8 cellular contexts compared by ENCODE assay signal in the genomic region with DNA sequence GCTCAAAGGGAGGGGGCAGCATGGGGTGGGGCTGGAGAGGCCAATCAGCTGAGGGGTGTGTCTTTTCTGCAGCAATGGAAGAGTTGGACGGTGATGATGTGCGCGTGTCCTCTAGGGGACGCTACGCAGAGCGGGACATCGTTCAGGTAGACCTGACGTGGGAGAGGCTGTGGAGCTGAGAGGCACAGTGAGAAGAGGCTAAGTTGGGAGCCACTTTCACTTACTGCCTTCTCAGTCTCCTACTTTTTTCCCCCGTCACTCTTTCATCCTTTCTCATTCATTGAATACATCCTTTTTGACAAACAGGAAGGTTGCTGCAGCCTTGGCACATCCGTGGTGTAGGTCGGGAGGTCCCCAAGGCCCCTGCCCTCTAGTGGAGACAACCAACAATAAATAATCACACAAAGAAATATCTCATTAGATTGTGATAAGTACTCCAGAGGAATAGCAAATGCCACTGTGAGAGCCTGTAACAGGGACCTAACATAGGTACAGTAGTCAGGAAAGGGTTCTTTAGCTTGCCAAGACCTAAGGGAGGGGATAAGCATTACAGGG. TPM values are rescaled to one million over a fixed set of nuclear protein-coding genes. Genes with fewer than 3 reads are reported as not detected.
A peak's percentile ranks its signal among the peaks of the same experiment; 100 is the strongest.
DNase-seq lines count a peak whose midpoint lies in the region; ATAC-seq and TF ChIP-seq lines count a peak whose summit lies in the region.

No MANE protein-coding gene starts in this region.

- no peaks in the 10 kb centered on the region for H3K36me3 ChIP-seq in BLaER1 treated with 17β-estradiol and CSF1 and Interleukin-3, amounts not matched to agents 10 nM and 100 nM
- H3K36me3 ChIP-seq in aorta (ENCODE audit: control insufficient read depth in 1 of 2, insufficient read depth in 2 of 2, low read length in 1 of 2) (no peaks in the 10 kb centered on the region), ascending aorta (no peaks in the 10 kb centered on the region)

- peaks cover 0 to 4% (median 2%) of the 10 kb centered on the region in 11 experiments; a peak in 9 of 22 replicates for H4K20me1 ChIP-seq in BLaER1 treated with 17β-estradiol and CSF1 and Interleukin-3, amounts not matched to agents 10 nM and 100 nM

- intact Hi-C loops in dendritic cell treated with granulocyte-macrophage colony-stimulating factor and Interleukin-4, amounts not matched to agents 40 ng/mL and 50 ng/mL, for 4 days (cut with micrococcal nuclease): no loop called here
- intact Hi-C loops in aorta (cut with DNase I) (no loop called here), ascending aorta (cut with DNase I) (no loop called here)

- H3K4me3 ChIP-seq in BLaER1 treated with 17β-estradiol and CSF1 and Interleukin-3, amounts not matched to agents 10 nM and 100 nM: peak overlapping the region in 6 of 10 experiments; percentile 13 to 61 (median 40); a peak in 9 of 20 replicates
- no peak overlapping the region for H3K4me3 ChIP-seq in aorta (ENCODE audit: low read length in 2 of 2)
- H3K4me3 ChIP-seq in ascending aorta: no peak overlapping the region

- peak overlapping the region in 9 of 11 experiments; percentile 38 to 67 (median 58); a peak in 16 of 22 replicates for H3K27ac ChIP-seq in BLaER1 treated with 17β-estradiol and CSF1 and Interleukin-3, amounts not matched to agents 10 nM and 100 nM
- H3K27ac ChIP-seq in aorta (ENCODE audit: low read depth in 1 of 2, low read length in 2 of 2) (no peak overlapping the region), ascending aorta (no peak overlapping the region)

- peaks cover 25 to 48% (median 33%) of the 10 kb centered on the region in 10 experiments for H3K4me1 ChIP-seq in BLaER1 treated with 17β-estradiol and CSF1 and Interleukin-3, amounts not matched to agents 10 nM and 100 nM
- H3K4me1 ChIP-seq in aorta (ENCODE audit: control insufficient read depth in 1 of 2, insufficient read depth in 2 of 2, low read length in 2 of 2) (no peaks in the 10 kb centered on the region), ascending aorta (peaks cover 2 to 9% of the 10 kb centered on the region in 2 donors)

- peak overlapping the region; percentile 80 for H3K4me3 Mint-ChIP-seq in T-helper 2 cell treated with Interferon-gamma antibody and Interleukin-4, amounts not matched to agents 5 μg/mL and 100 μg/mL, for 36 hours
- H3K4me3 Mint-ChIP-seq in dendritic cell treated with granulocyte-macrophage colony-stimulating factor and Interleukin-4, amounts not matched to agents 40 ng/mL and 50 ng/mL, for 4 days: no peak overlapping the region

- peak overlapping the region; percentile 76 for H3K27ac Mint-ChIP-seq in T-helper 2 cell treated with Interferon-gamma antibody and Interleukin-4, amounts not matched to agents 5 μg/mL and 100 μg/mL, for 36 hours
- peak overlapping the region; percentile 11 for H3K27ac Mint-ChIP-seq in dendritic cell treated with granulocyte-macrophage colony-stimulating factor and Interleukin-4, amounts not matched to agents 40 ng/mL and 50 ng/mL, for 4 days

- TF ChIP-seq CTCF in ascending aorta (IDR thresholded peaks at IDR 0.05): peak in 1 of 3 experiments; percentile 10

- peaks cover 26% of the 10 kb centered on the region for H3K4me1 Mint-ChIP-seq in T-helper 2 cell treated with Interferon-gamma antibody and Interleukin-4, amounts not matched to agents 5 μg/mL and 100 μg/mL, for 36 hours (ENCODE audit: low read depth)
- peaks cover 50% of the 10 kb centered on the region for H3K4me1 Mint-ChIP-seq in dendritic cell treated with granulocyte-macrophage colony-stimulating factor and Interleukin-4, amounts not matched to agents 40 ng/mL and 50 ng/mL, for 4 days (ENCODE audit: low read depth)

- no peaks in the 10 kb centered on the region for H3K9me3 Mint-ChIP-seq in T-helper 2 cell treated with Interferon-gamma antibody and Interleukin-4, amounts not matched to agents 5 μg/mL and 100 μg/mL, for 36 hours
- H3K9me3 Mint-ChIP-seq in dendritic cell treated with granulocyte-macrophage colony-stimulating factor and Interleukin-4, amounts not matched to agents 40 ng/mL and 50 ng/mL, for 4 days: no peaks in the 10 kb centered on the region

- peak overlapping the region; percentile 46 to 81 (median 64) for H3K4me2 ChIP-seq in BLaER1 treated with 17β-estradiol and CSF1 and Interleukin-3, amounts not matched to agents 10 nM and 100 nM

- H3K36me3 Mint-ChIP-seq in T-helper 2 cell treated with Interferon-gamma antibody and Interleukin-4, amounts not matched to agents 5 μg/mL and 100 μg/mL, for 36 hours (ENCODE audit: low read depth): no peaks in the 10 kb centered on the region
- peaks cover 16% of the 10 kb centered on the region for H3K36me3 Mint-ChIP-seq in dendritic cell treated with granulocyte-macrophage colony-stimulating factor and Interleukin-4, amounts not matched to agents 40 ng/mL and 50 ng/mL, for 4 days (ENCODE audit: low read depth)

- peak; percentile 51 for DNase-seq in T-helper 2 cell treated with Interferon-gamma antibody and Interleukin-4, amounts not matched to agents 5 μg/mL and 100 μg/mL, for 36 hours (ENCODE audit: low spot score)
- DNase-seq in stimulated activated CD4-positive, alpha-beta T cell treated with anti-CD3 and anti-CD28 coated beads, Interleukin-1b, Interleukin-23, amount 100 ng/mL, for 48 hours: peak; percentile 71
- DNase-seq in aorta (no peak), ureter (ENCODE audit: low spot score) (no peak), ascending aorta (ENCODE audit: low spot score in 2 of 2) (no peak)

- no peaks in the 10 kb centered on the region for H3K27me3 ChIP-seq in BLaER1 treated with 17β-estradiol and CSF1 and Interleukin-3, amounts not matched to agents 10 nM and 100 nM
- H3K27me3 ChIP-seq in aorta (ENCODE audit: control insufficient read depth in 1 of 2, insufficient read depth in 2 of 2, low read length in 1 of 2): no peaks in the 10 kb centered on the region
- H3K27me3 ChIP-seq in ascending aorta: no peaks in the 10 kb centered on the region

- ATAC-seq in HG03175 (IDR thresholded peaks at IDR 0.05; ENCODE audit: unreplicated experiment) (peak; percentile 27), aorta (ENCODE audit: low FRiP score) (no peak)

- WGBS in aorta, 2 donors: 10 to 17% methylated on average over 11 of the region's 11 CpGs

- H3K9ac ChIP-seq in BLaER1 treated with 17β-estradiol and CSF1 and Interleukin-3, amounts not matched to agents 10 nM and 100 nM: peak overlapping the region in 8 of 11 experiments; percentile 4 to 48 (median 34); a peak in 12 of 22 replicates

- H3K27me3 Mint-ChIP-seq in T-helper 2 cell treated with Interferon-gamma antibody and Interleukin-4, amounts not matched to agents 5 μg/mL and 100 μg/mL, for 36 hours (ENCODE audit: low read depth): no peaks in the 10 kb centered on the region
- no peaks in the 10 kb centered on the region for H3K27me3 Mint-ChIP-seq in dendritic cell treated with granulocyte-macrophage colony-stimulating factor and Interleukin-4, amounts not matched to agents 40 ng/mL and 50 ng/mL, for 4 days

- H3K9me3 ChIP-seq in BLaER1 treated with 17β-estradiol and CSF1 and Interleukin-3, amounts not matched to agents 10 nM and 100 nM (replicated peaks in 1 of 11): no peaks in the 10 kb centered on the region
- H3K9me3 ChIP-seq in aorta (ENCODE audit: control insufficient read depth, low read length): no peaks in the 10 kb centered on the region
- H3K9me3 ChIP-seq in ascending aorta: no peaks in the 10 kb centered on the region

RNA-seq across cellular contexts. Expression of gene BRPF1, which starts 4.4 kb away (rescaled TPM):
- total RNA-seq in aorta (10 to 100 TPM; 16.6 to 17.6 TPM), ureter (18.6 TPM), ascending aorta (18.6 TPM)
- polyA plus RNA-seq in aorta: 1 to 10 TPM; 4.1 to 6.6 TPM

RNA-seq across cellular contexts. Expression of gene OGG1, which starts 22.6 kb away (rescaled TPM):
- 10 to 100 TPM; 25.8 to 32.6 TPM for total RNA-seq in aorta
- 10 to 100 TPM; 15.7 to 25.9 TPM for polyA plus RNA-seq in aorta
- total RNA-seq in ureter: 25.3 TPM
- 36.0 TPM for total RNA-seq in ascending aorta

RNA-seq across cellular contexts. Expression of gene CPNE9, which starts 23.5 kb away (rescaled TPM):
- total RNA-seq in aorta: not detected
- polyA plus RNA-seq in aorta: not detected
- total RNA-seq in ureter: 0.29 TPM
- total RNA-seq in ascending aorta: not detected

RNA-seq across cellular contexts. Expression of gene CAMK1, which starts 42.6 kb away (rescaled TPM):
- total RNA-seq in aorta: 10 to 100 TPM; 31.4 to 40.2 TPM
- 10 to 100 TPM; 24.7 to 58.0 TPM for polyA plus RNA-seq in aorta
- 24.3 TPM for total RNA-seq in ureter
- 82.9 TPM for total RNA-seq in ascending aorta

Comparison
In these comparisons a context has a peak if more than half of its experiments do, and no peak if none do; other contexts are left out.
1. H3K27ac ChIP-seq: peak in BLaER1 treated with 17β-estradiol and CSF1 and Interleukin-3, amounts not matched to agents 10 nM and 100 nM (9 of 11); none in aorta (0 of 2) and ascending aorta (0 of 2).
2. H3K4me3 ChIP-seq: peak in BLaER1 treated with 17β-estradiol and CSF1 and Interleukin-3, amounts not matched to agents 10 nM and 100 nM (6 of 10); none in aorta (0 of 2) and ascending aorta (0 of 2).
3. DNase-seq: peak in T-helper 2 cell treated with Interferon-gamma antibody and Interleukin-4, amounts not matched to agents 5 μg/mL and 100 μg/mL, for 36 hours (single experiment) and stimulated activated CD4-positive, alpha-beta T cell treated with anti-CD3 and anti-CD28 coated beads, Interleukin-1b, Interleukin-23, amount 100 ng/mL, for 48 hours (single experiment); none in aorta (0 of 2), ureter (single experiment) and ascending aorta (0 of 2).